Comparison of ENCODE assay signal across 18 cellular contexts in genomic region chr15:63908281-63908680, GRCh38.
DNase-seq lines count a peak whose midpoint lies in the region; ATAC-seq, FAIRE-seq and TF ChIP-seq lines count a peak whose summit lies in the region.
"Had no signal": no experiment of that assay in that cellular context is flagged by ENCODE, and none has a peak within 500 bp of the region (broad histone marks: within the 10 kb centered on the region; RNA-seq: fewer than 3 reads in every experiment).

No MANE protein-coding gene starts in this region.

- DNase-seq in HepG2 (ENCODE audit: low spot score) (no peak), right lobe of liver (no peak), RWPE2 (ENCODE audit: low spot score) (no peak), mesenteric fat pad (ENCODE audit: low spot score) (no peak), glutamatergic neuron (no peak), hippocampal formation (lab: John Stamatoyannopoulos, UW) (no peak)
- no peak for DNase-seq in effector memory CD8-positive, alpha-beta T cell
- no peak for DNase-seq in stimulated activated effector memory CD8-positive, alpha-beta T cell treated with anti-CD3 and anti-CD28 coated beads, Interleukin-12 subunit alpha, Interleukin-12 subunit beta, amount 100 ng/mL, for 72 hours (ENCODE audit: low spot score in 2 of 2)
- DNase-seq: 8988T; C1 segment of cervical spinal cord; Calu3; CD4-positive, alpha-beta T cell; DMS79; GOT3; H9 had no signal

- WGBS in HepG2 (ENCODE audit: low lambda C conversion rate): 14% methylated on average over 4 of the region's 7 CpGs
- WGBS in right lobe of liver (ENCODE audit: insufficient coverage, low coverage, low lambda C conversion rate, missing lambda C conversion rate): no CpG with 5 or more reads among the region's 7 CpGs

- no peak for FAIRE-seq in HepG2 (lab: Jason Lieb, UNC)
- FAIRE-seq: G401.6, GM12891, HTR-8/SVneo had no signal

- peaks cover 23% of the 10 kb centered on the region in 2 donors for H3K4me1 Mint-ChIP-seq in effector memory CD8-positive, alpha-beta T cell (ENCODE audit: low read depth in 2 of 2)
- peaks cover 23% of the 10 kb centered on the region for H3K4me1 Mint-ChIP-seq in stimulated activated effector memory CD8-positive, alpha-beta T cell treated with anti-CD3 and anti-CD28 coated beads, Interleukin-12 subunit alpha, Interleukin-12 subunit beta, amount 100 ng/mL, for 72 hours
- H3K4me1 Mint-ChIP-seq in glutamatergic neuron (ENCODE audit: low read depth, unreplicated experiment): peaks cover 7% of the 10 kb centered on the region

- no peak overlapping the region for H3K4me3 Mint-ChIP-seq in effector memory CD8-positive, alpha-beta T cell
- H3K4me3 Mint-ChIP-seq in stimulated activated effector memory CD8-positive, alpha-beta T cell treated with anti-CD3 and anti-CD28 coated beads, Interleukin-12 subunit alpha, Interleukin-12 subunit beta, amount 100 ng/mL, for 72 hours: no peak overlapping the region
- no peak overlapping the region for H3K4me3 Mint-ChIP-seq in glutamatergic neuron (ENCODE audit: unreplicated experiment)
- H3K4me3 Mint-ChIP-seq: CD4-positive, alpha-beta T cell; H9 had no signal

- H3K9me3 ChIP-seq in HepG2 (ENCODE audit: low read length) (no peaks in the 10 kb centered on the region), right lobe of liver (no peaks in the 10 kb centered on the region), RWPE2 (ENCODE audit: severe bottlenecking) (no peaks in the 10 kb centered on the region)

- H3K27ac ChIP-seq in HepG2 (ENCODE audit: extremely low read length, insufficient read depth, low read length): no peak overlapping the region
- H3K27ac ChIP-seq in right lobe of liver: no peak overlapping the region
- peak overlapping the region; percentile 45 for H3K27ac ChIP-seq in RWPE2 (ENCODE audit: poor library complexity, severe bottlenecking)

- peak; percentile 56 for ATAC-seq in HepG2
- ATAC-seq in right lobe of liver: no peak
- no peak for ATAC-seq in RWPE2 (ENCODE audit: low read depth)
- ATAC-seq in effector memory CD8-positive, alpha-beta T cell (replicated peaks): no peak
- no peak for ATAC-seq in stimulated activated effector memory CD8-positive, alpha-beta T cell treated with anti-CD3 and anti-CD28 coated beads, Interleukin-12 subunit alpha, Interleukin-12 subunit beta, amount 100 ng/mL, for 72 hours

- H2AFZ ChIP-seq in HepG2 (ENCODE audit: low read length): no peak overlapping the region

- POLR2A ChIA-PET in HepG2 (lab: Yijun Ruan, JAX): no interaction called here

- CTCF ChIA-PET in HepG2 (lab: Yijun Ruan, JAX; ENCODE audit: low intra/inter-chr PET ratio, low total read pairs): no interaction called here

- in situ Hi-C loops in HepG2 (cut with HindIII; ENCODE audit: extremely low pct_ligation_motif_present, low pct_unique_long_range_greater_than_20kb): no loop called here

- no peaks in the 10 kb centered on the region for H3K9me3 Mint-ChIP-seq in effector memory CD8-positive, alpha-beta T cell
- no peaks in the 10 kb centered on the region for H3K9me3 Mint-ChIP-seq in stimulated activated effector memory CD8-positive, alpha-beta T cell treated with anti-CD3 and anti-CD28 coated beads, Interleukin-12 subunit alpha, Interleukin-12 subunit beta, amount 100 ng/mL, for 72 hours
- H3K9me3 Mint-ChIP-seq in glutamatergic neuron (ENCODE audit: unreplicated experiment): peaks cover 8% of the 10 kb centered on the region
- H3K9me3 Mint-ChIP-seq: CD4-positive, alpha-beta T cell; H9 had no signal

- no peak overlapping the region for H3K9ac ChIP-seq in HepG2 (ENCODE audit: insufficient read depth, low read depth, low read length)

- peak overlapping the region; percentile 75 to 99 for H3K27ac Mint-ChIP-seq in effector memory CD8-positive, alpha-beta T cell
- peak overlapping the region; percentile 52 for H3K27ac Mint-ChIP-seq in stimulated activated effector memory CD8-positive, alpha-beta T cell treated with anti-CD3 and anti-CD28 coated beads, Interleukin-12 subunit alpha, Interleukin-12 subunit beta, amount 100 ng/mL, for 72 hours
- no peak overlapping the region for H3K27ac Mint-ChIP-seq in glutamatergic neuron (ENCODE audit: unreplicated experiment)
- H3K27ac Mint-ChIP-seq: CD4-positive, alpha-beta T cell; H9 had no signal

- no peaks in the 10 kb centered on the region for H4K20me1 ChIP-seq in HepG2 (ENCODE audit: insufficient read depth, low read length)

- H3K27me3 ChIP-seq in HepG2 (ENCODE audit: control insufficient read depth in 1 of 2, insufficient read depth in 2 of 2, low read length in 2 of 2) (peaks cover 4 to 11% of the 10 kb centered on the region in 2 experiments; a peak in 3 of 5 replicates), right lobe of liver (no peaks in the 10 kb centered on the region), RWPE2 (ENCODE audit: insufficient read depth, poor library complexity, severe bottlenecking) (no peaks in the 10 kb centered on the region)

- H3K4me3 ChIP-seq in HepG2 (replicated peaks in 1 of 3; ENCODE audit: insufficient read depth in 1 of 3, low read depth in 2 of 3, low read length in 3 of 3) (no peak overlapping the region), right lobe of liver (no peak overlapping the region), RWPE2 (ENCODE audit: severe bottlenecking) (no peak overlapping the region)

- TF ChIP-seq POLR2A in HepG2 (IDR thresholded peaks at IDR 0.05; ENCODE audit: insufficient read depth in 1 of 2, low read depth in 2 of 2, low read length in 2 of 2) (no peak), right lobe of liver (IDR thresholded peaks at IDR 0.05) (no peak)

- H3K4me1 ChIP-seq in HepG2 (ENCODE audit: insufficient read depth, low read length) (peaks cover 6% of the 10 kb centered on the region), right lobe of liver (peaks cover 0 to 3% (median 0%) of the 10 kb centered on the region in 4 donors), RWPE2 (ENCODE audit: insufficient read depth, poor library complexity, severe bottlenecking) (peaks cover 10% of the 10 kb centered on the region)

- H3K36me3 ChIP-seq in HepG2 (replicated peaks in 1 of 2; ENCODE audit: control insufficient read depth in 1 of 2, insufficient read depth in 2 of 2, low read length in 2 of 2): no peaks in the 10 kb centered on the region
- H3K36me3 ChIP-seq in right lobe of liver: no peaks in the 10 kb centered on the region
- no peaks in the 10 kb centered on the region for H3K36me3 ChIP-seq in RWPE2 (ENCODE audit: low read depth)

- peak overlapping the region; percentile 6; the same call in 1 of the 2 replicates for H3K4me2 ChIP-seq in HepG2 (ENCODE audit: low read depth, low read length)

- TF ChIP-seq CTCF in HepG2 (CRISPR knock-in tag; IDR thresholded peaks at IDR 0.05): no peak
- TF ChIP-seq CTCF in right lobe of liver (IDR thresholded peaks at IDR 0.05): no peak
- TF ChIP-seq CTCF in RWPE2 (IDR thresholded peaks at IDR 0.05; ENCODE audit: poor library complexity, severe bottlenecking): no peak
- no peak for TF ChIP-seq CTCF in glutamatergic neuron (IDR thresholded peaks at IDR 0.05; ENCODE audit: partially characterized antibody, unreplicated experiment)

- H3K79me2 ChIP-seq in HepG2 (ENCODE audit: insufficient read depth, low read length): no peaks in the 10 kb centered on the region

- no peaks in the 10 kb centered on the region for H3K27me3 Mint-ChIP-seq in effector memory CD8-positive, alpha-beta T cell
- H3K27me3 Mint-ChIP-seq in glutamatergic neuron (ENCODE audit: unreplicated experiment): peaks cover 4% of the 10 kb centered on the region
- H3K27me3 Mint-ChIP-seq: CD4-positive, alpha-beta T cell had no signal

- no peak for TF ChIP-seq RAD21 in HepG2 (CRISPR knock-in tag; IDR thresholded peaks at IDR 0.05)

- TF ChIP-seq EP300 in HepG2 (IDR thresholded peaks at IDR 0.05; ENCODE audit: low read depth in 2 of 2, low read length in 2 of 2) (no peak), HepG2 (CRISPR knock-in tag; IDR thresholded peaks at IDR 0.05; ENCODE audit: borderline replicate concordance) (no peak)

- BruUV-seq in HepG2 (replicated peaks; lab: Mats Ljungman, UMichigan): no TSS peak

- intact Hi-C loops in HepG2 (cut with micrococcal nuclease; ENCODE audit: unreplicated experiment) (no loop called here), right lobe of liver (cut with DNase I) (no loop called here)

- no peaks in the 10 kb centered on the region for H3K36me3 Mint-ChIP-seq in effector memory CD8-positive, alpha-beta T cell (ENCODE audit: insufficient read depth)
- no peaks in the 10 kb centered on the region for H3K36me3 Mint-ChIP-seq in stimulated activated effector memory CD8-positive, alpha-beta T cell treated with anti-CD3 and anti-CD28 coated beads, Interleukin-12 subunit alpha, Interleukin-12 subunit beta, amount 100 ng/mL, for 72 hours
- no peaks in the 10 kb centered on the region for H3K36me3 Mint-ChIP-seq in glutamatergic neuron (ENCODE audit: unreplicated experiment)

TF ChIP-seq in HepG2, 621 proteins besides CTCF, POLR2A, EP300 and RAD21:
- no peak for TF ChIP-seq HNRNPLL (IDR thresholded peaks at IDR 0.05; ENCODE audit: low read depth, low read length, poor library complexity, severe bottlenecking)
